In the genomic region with DNA sequence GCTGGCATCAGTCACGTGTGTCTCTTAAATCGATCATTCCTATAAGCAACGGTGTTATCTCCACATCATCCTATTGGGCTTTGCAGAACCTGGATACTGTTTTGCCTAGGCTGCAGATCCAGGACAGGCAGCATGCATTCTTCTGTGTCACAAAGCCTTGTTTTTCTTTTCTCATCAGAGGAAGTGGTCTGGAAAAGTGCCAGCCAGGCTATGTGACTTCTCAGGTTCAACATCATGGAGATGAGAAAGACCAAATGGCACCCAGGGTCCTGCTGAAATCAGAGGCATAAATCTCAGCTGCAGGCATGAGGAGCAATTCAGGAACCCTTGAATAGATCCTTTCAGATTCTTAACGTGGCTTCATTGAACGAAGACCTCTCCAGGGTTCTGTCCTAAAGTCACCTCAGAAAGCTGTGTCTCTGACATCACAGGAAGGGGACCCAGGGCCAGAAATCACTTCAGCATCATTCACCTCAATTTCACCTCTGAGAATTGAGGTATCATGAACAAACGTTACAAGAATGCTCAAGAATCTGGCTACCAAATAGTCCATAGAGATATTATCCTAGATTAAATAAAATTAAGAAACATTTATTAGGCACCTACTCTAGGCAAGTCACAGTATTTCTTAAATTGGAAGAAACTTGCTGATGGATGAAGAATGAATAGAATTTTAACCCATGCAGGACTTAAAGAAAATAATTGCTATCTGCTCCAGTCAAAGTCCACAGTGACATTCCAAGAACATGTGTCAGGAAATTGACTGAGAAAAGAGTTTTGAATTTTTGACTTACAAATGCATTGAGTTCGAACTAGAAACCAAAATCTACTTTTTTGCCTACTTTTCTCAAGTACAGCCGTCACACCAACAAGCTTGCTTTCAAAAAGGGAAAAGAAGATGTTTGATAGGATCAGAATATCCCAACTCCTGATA, we compare ENCODE assay signal across 13 cellular contexts.
DNase-seq lines count a peak whose midpoint lies in the region; ATAC-seq and FAIRE-seq lines count a peak whose summit lies in the region.
"Had no signal": no experiment of that assay in that cellular context is flagged by ENCODE, and none has a peak within 500 bp of the region (broad histone marks: within the 10 kb centered on the region; RNA-seq: fewer than 3 reads in every experiment).

No MANE protein-coding gene starts in this region.

- no peak overlapping the region for H3K14ac ChIP-seq in mesenchymal stem cell (ENCODE audit: low read length in 2 of 2)

- 47% methylated on average over 5 of the region's 8 CpGs for WGBS in mesenchymal stem cell

- H3K27me3 Mint-ChIP-seq in activated naive CD8-positive, alpha-beta T cell treated with anti-CD3 and anti-CD28 coated beads for 36 hours: no peaks in the 10 kb centered on the region

- H3K18ac ChIP-seq in mesenchymal stem cell (ENCODE audit: low read depth in 1 of 2, low read length in 2 of 2): no peak overlapping the region

- H3K4ac ChIP-seq in mesenchymal stem cell (ENCODE audit: low read depth in 1 of 2, low read length in 2 of 2): no peak overlapping the region

- no peak overlapping the region for H2BK12ac ChIP-seq in mesenchymal stem cell (ENCODE audit: low read length in 2 of 2)

- H2AFZ ChIP-seq in mesenchymal stem cell (ENCODE audit: low read depth, low read length): no peak overlapping the region
- H2AFZ ChIP-seq: parathyroid adenoma had no signal

- H3K4me3 Mint-ChIP-seq in activated naive CD8-positive, alpha-beta T cell treated with anti-CD3 and anti-CD28 coated beads for 36 hours: no peak overlapping the region

- no peak overlapping the region for H4K8ac ChIP-seq in mesenchymal stem cell (ENCODE audit: low read length)

- H3K36me3 Mint-ChIP-seq in activated naive CD8-positive, alpha-beta T cell treated with anti-CD3 and anti-CD28 coated beads for 36 hours: peaks cover 21% of the 10 kb centered on the region

- H3K23ac ChIP-seq in mesenchymal stem cell (ENCODE audit: low read length in 2 of 2): no peak overlapping the region

- H2BK120ac ChIP-seq in mesenchymal stem cell (ENCODE audit: low read depth, low read length): no peak overlapping the region

- H3K4me1 Mint-ChIP-seq in activated naive CD8-positive, alpha-beta T cell treated with anti-CD3 and anti-CD28 coated beads for 36 hours: peaks cover 47% of the 10 kb centered on the region

- peaks cover 2% of the 10 kb centered on the region for H3K4me1 ChIP-seq in mesenchymal stem cell (ENCODE audit: control insufficient read depth, insufficient read depth, low read depth, low read length)
- H3K4me1 ChIP-seq: parathyroid adenoma had no signal

- H2AK5ac ChIP-seq in mesenchymal stem cell (ENCODE audit: low read length, severe bottlenecking): no peak overlapping the region

- no peak overlapping the region for H3K4me2 ChIP-seq in mesenchymal stem cell (ENCODE audit: low read length, poor library complexity, severe bottlenecking)

- no peaks in the 10 kb centered on the region for H3K27me3 ChIP-seq in mesenchymal stem cell (ENCODE audit: control insufficient read depth in 1 of 2, insufficient read depth in 1 of 2, low read length in 2 of 2)

- H2BK5ac ChIP-seq in mesenchymal stem cell (ENCODE audit: low read depth, low read length, poor library complexity, severe bottlenecking): no peak overlapping the region

- H3K9me3 Mint-ChIP-seq in activated naive CD8-positive, alpha-beta T cell treated with anti-CD3 and anti-CD28 coated beads for 36 hours: peaks cover 18% of the 10 kb centered on the region

- no peaks in the 10 kb centered on the region for H3K36me3 ChIP-seq in mesenchymal stem cell (ENCODE audit: control insufficient read depth in 1 of 2, insufficient read depth in 2 of 2, low read depth in 1 of 2, low read length in 2 of 2)

- no peak overlapping the region for H3K27ac ChIP-seq in mesenchymal stem cell (ENCODE audit: low read length, poor library complexity, severe bottlenecking)
- H3K27ac ChIP-seq: parathyroid adenoma, RWPE1 had no signal

- H4K91ac ChIP-seq in mesenchymal stem cell (ENCODE audit: low read length): no peak overlapping the region

- H3K4me3 ChIP-seq in mesenchymal stem cell (ENCODE audit: insufficient read depth in 1 of 2, low read depth in 1 of 2, low read length in 2 of 2): no peak overlapping the region

- peak overlapping the region; percentile 65 for H3K27ac Mint-ChIP-seq in activated naive CD8-positive, alpha-beta T cell treated with anti-CD3 and anti-CD28 coated beads for 36 hours

- peaks cover 3% of the 10 kb centered on the region for H3K9me3 ChIP-seq in mesenchymal stem cell (ENCODE audit: control insufficient read depth, low read length)

- no peak for DNase-seq in GM19239 (ENCODE audit: insufficient read length, low spot score)
- DNase-seq in SK-N-DZ (ENCODE audit: low spot score): peak; percentile 58
- DNase-seq in activated naive CD8-positive, alpha-beta T cell treated with anti-CD3 and anti-CD28 coated beads for 36 hours: no peak
- DNase-seq in mesenchymal stem cell: peak; percentile 48
- no peak for DNase-seq in DMS79 treated with DMSO at 0.1 percent for 48 hours (lab: John Stamatoyannopoulos, UW)
- no peak for DNase-seq in medulla oblongata (ENCODE audit: extremely low spot score)
- DNase-seq in NOMO-1 treated with DMSO at 0.1 percent for 48 hours (lab: John Stamatoyannopoulos, UW; ENCODE audit: unreplicated experiment): no peak
- DNase-seq: NCI-H146 had no signal

- no peaks in the 10 kb centered on the region for H3K79me1 ChIP-seq in mesenchymal stem cell (replicated peaks; ENCODE audit: low read length, poor library complexity, severe bottlenecking)

- no peak overlapping the region for H2BK15ac ChIP-seq in mesenchymal stem cell (ENCODE audit: low read depth, poor library complexity, severe bottlenecking)

- FAIRE-seq in GM19239 (lab: Jason Lieb, UNC): peak; percentile 45
- FAIRE-seq: endometrium had no signal

- H3K9ac ChIP-seq in mesenchymal stem cell (ENCODE audit: low read length): no peak overlapping the region
- H3K9ac ChIP-seq: parathyroid adenoma had no signal

- ATAC-seq in HG03521 (IDR thresholded peaks at IDR 0.05; ENCODE audit: unreplicated experiment): no peak
- ATAC-seq: HCT116 had no signal

Comparison
In these comparisons a context has a peak if more than half of its experiments do, and no peak if none do; other contexts are left out.
1. DNase-seq: peak in SK-N-DZ (single experiment) and mesenchymal stem cell (single experiment); none in GM19239 (single experiment), activated naive CD8-positive, alpha-beta T cell treated with anti-CD3 and anti-CD28 coated beads for 36 hours (single experiment), DMS79 treated with DMSO at 0.1 percent for 48 hours (single experiment), medulla oblongata (single experiment) and NOMO-1 treated with DMSO at 0.1 percent for 48 hours (single experiment).